Comparison of ENCODE assay signal across 1 cellular context in the genomic region with DNA sequence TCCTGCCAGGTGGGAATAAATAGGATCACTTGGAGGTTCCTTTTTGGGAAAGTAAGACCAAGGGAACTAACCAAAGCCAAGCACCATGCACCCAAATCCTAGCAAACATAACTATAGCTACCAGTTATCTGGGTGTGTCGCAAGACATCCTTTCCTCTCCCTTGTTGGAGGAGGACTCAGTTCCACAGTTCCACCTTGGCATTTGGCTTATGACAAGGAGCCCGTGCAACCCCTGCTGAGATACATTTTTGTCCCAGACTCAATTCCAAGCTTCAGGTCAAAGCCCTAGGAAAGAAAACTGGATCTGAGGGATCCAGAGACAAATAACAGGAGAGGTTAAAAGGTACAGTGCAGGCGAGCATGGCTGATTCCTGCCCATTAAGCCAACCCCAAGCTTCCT. TPM values are rescaled to one million over a fixed set of nuclear protein-coding genes. Genes with fewer than 3 reads are reported as not detected.
"Had no signal": no experiment of that assay in that cellular context is flagged by ENCODE, and none has a peak within 500 bp of the region (broad histone marks: within the 10 kb centered on the region; RNA-seq: fewer than 3 reads in every experiment).

No MANE protein-coding gene starts in this region.

RNA-seq across cellular contexts. Expression of a gene that starts 40.8 kb away (rescaled TPM):
- total RNA-seq: vagina had no signal
